ENCODE assay signal across 11 cellular contexts in the genomic region with DNA sequence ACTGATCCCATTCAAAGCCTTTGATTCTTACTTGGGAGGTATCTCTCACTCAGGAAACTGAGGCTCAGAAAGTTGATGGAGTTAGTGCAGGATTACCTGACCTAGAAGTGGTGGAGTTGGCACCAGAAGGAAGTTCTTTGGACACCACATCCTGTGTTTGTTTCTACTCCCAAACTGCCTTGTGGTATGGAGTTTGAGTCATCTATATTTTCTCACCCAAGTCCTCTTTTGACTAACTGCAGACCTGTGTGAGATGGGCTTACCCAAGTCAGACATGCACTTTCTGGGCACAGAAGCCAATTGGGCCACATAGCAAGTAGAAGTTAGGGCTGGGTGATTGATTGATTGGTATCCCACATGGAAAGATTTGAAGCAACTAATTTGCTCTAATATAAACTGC. TPM values are rescaled to one million over a fixed set of nuclear protein-coding genes. Genes with fewer than 3 reads are reported as not detected.
DNase-seq lines count a peak whose midpoint lies in the region; ATAC-seq, FAIRE-seq and TF ChIP-seq lines count a peak whose summit lies in the region.
"Had no signal": no experiment of that assay in that cellular context is flagged by ENCODE, and none has a peak within 500 bp of the region (broad histone marks: within the 10 kb centered on the region; RNA-seq: fewer than 3 reads in every experiment).

No MANE protein-coding gene starts in this region.

- POLR2A ChIA-PET in MCF 10A (lab: Yijun Ruan, JAX), result interaction anchor here (0.6 to 1.0 kb wide), 2 partner anchors 35 to 37 kb away, joined by 3 to 4 read pairs; no protein-coding TSS in a partner anchor

- no peaks in the 10 kb centered on the region for H3K4me1 ChIP-seq in breast epithelium
- peaks cover 0 to 5% (median 0%) of the 10 kb centered on the region in 4 donors for H3K4me1 ChIP-seq in stomach

- H3K27me3 Mint-ChIP-seq in MCF 10A (ENCODE audit: insufficient read depth, unreplicated experiment), result no peaks in the 10 kb centered on the region
- H3K27me3 Mint-ChIP-seq in stimulated activated naive CD8-positive, alpha-beta T cell treated with anti-CD3 and anti-CD28 coated beads, Interleukin-15, amount 100 ng/mL, for 72 hours, result no peaks in the 10 kb centered on the region
- H3K27me3 Mint-ChIP-seq: activated naive CD4-positive, alpha-beta T cell treated with anti-CD3 and anti-CD28 coated beads, Interleukin-2, amount 50 U/mL, for 24 hours; CD4-positive, CD25-positive, alpha-beta regulatory T cell had no signal

- TF ChIP-seq CTCF in MCF 10A (IDR thresholded peaks at IDR 0.05; ENCODE audit: unreplicated experiment) (no peak), breast epithelium (IDR thresholded peaks at IDR 0.05) (no peak), astrocyte of the spinal cord (IDR thresholded peaks at IDR 0.05; ENCODE audit: low read depth, low read length) (no peak), stomach (IDR thresholded peaks at IDR 0.05) (no peak)

- no peak for FAIRE-seq in GM12892 (lab: Jason Lieb, UNC)

- in situ Hi-C loops in astrocyte of the spinal cord (cut with HindIII; ENCODE audit: low sequenced_read_pairs), result no loop called here

- no peaks in the 10 kb centered on the region for H3K27me3 ChIP-seq in breast epithelium
- no peaks in the 10 kb centered on the region for H3K27me3 ChIP-seq in stomach

- H3K9me3 Mint-ChIP-seq in MCF 10A (ENCODE audit: unreplicated experiment), result no peaks in the 10 kb centered on the region
- H3K9me3 Mint-ChIP-seq in stimulated activated naive CD8-positive, alpha-beta T cell treated with anti-CD3 and anti-CD28 coated beads, Interleukin-15, amount 100 ng/mL, for 72 hours, result no peaks in the 10 kb centered on the region
- H3K9me3 Mint-ChIP-seq: activated naive CD4-positive, alpha-beta T cell treated with anti-CD3 and anti-CD28 coated beads, Interleukin-2, amount 50 U/mL, for 24 hours; CD4-positive, CD25-positive, alpha-beta regulatory T cell had no signal

- no TSS peak for BruUV-seq in MCF 10A (replicated peaks; lab: Mats Ljungman, UMichigan)

- intact Hi-C loops in MCF 10A (cut with micrococcal nuclease) (no loop called here), breast epithelium (cut with DNase I; ENCODE audit: low total_unique reads) (no loop called here), stomach (cut with DNase I; ENCODE audit: low total_unique reads) (no loop called here)

- H3K9me3 ChIP-seq in breast epithelium (no peaks in the 10 kb centered on the region), stomach (no peaks in the 10 kb centered on the region)

- H3K36me3 ChIP-seq in breast epithelium (no peaks in the 10 kb centered on the region), stomach (no peaks in the 10 kb centered on the region)

- DNase-seq in MCF 10A (ENCODE audit: unreplicated experiment) (peak; percentile 46), breast epithelium (ENCODE audit: low spot score in 2 of 2) (no peak), LHCN-M2 (ENCODE audit: low read depth) (peak; percentile 81), astrocyte of the spinal cord (ENCODE audit: low read depth, low spot score) (peak; percentile 71), OCI-M2 (lab: John Stamatoyannopoulos, UW; ENCODE audit: unreplicated experiment) (no peak), GM12892 (ENCODE audit: insufficient read length) (no peak), stomach (no peak)
- DNase-seq in stimulated activated naive CD8-positive, alpha-beta T cell treated with anti-CD3 and anti-CD28 coated beads, Interleukin-15, amount 100 ng/mL, for 72 hours, result peak; percentile 21 to 66
- DNase-seq: SHP77 had no signal

- CTCF ChIA-PET in MCF 10A (lab: Yijun Ruan, JAX), result interaction anchor here (0.5 to 1.2 kb wide), 4 partner anchors 10 to 369 kb away, joined by 3 read pairs; no protein-coding TSS in a partner anchor

- peak overlapping the region; percentile 81 for H3K27ac Mint-ChIP-seq in MCF 10A (ENCODE audit: low read depth, unreplicated experiment)
- peak overlapping the region; percentile 71 to 94 for H3K27ac Mint-ChIP-seq in stimulated activated naive CD8-positive, alpha-beta T cell treated with anti-CD3 and anti-CD28 coated beads, Interleukin-15, amount 100 ng/mL, for 72 hours
- H3K27ac Mint-ChIP-seq: activated naive CD4-positive, alpha-beta T cell treated with anti-CD3 and anti-CD28 coated beads, Interleukin-2, amount 50 U/mL, for 24 hours; CD4-positive, CD25-positive, alpha-beta regulatory T cell had no signal

- H3K4me3 Mint-ChIP-seq in MCF 10A (ENCODE audit: unreplicated experiment), result no peak overlapping the region
- H3K4me3 Mint-ChIP-seq in stimulated activated naive CD8-positive, alpha-beta T cell treated with anti-CD3 and anti-CD28 coated beads, Interleukin-15, amount 100 ng/mL, for 72 hours, result peak overlapping the region; percentile 10 to 29
- H3K4me3 Mint-ChIP-seq: activated naive CD4-positive, alpha-beta T cell treated with anti-CD3 and anti-CD28 coated beads, Interleukin-2, amount 50 U/mL, for 24 hours; CD4-positive, CD25-positive, alpha-beta regulatory T cell had no signal

- no peaks in the 10 kb centered on the region for H3K36me3 Mint-ChIP-seq in MCF 10A (ENCODE audit: insufficient read depth, unreplicated experiment)
- H3K36me3 Mint-ChIP-seq: CD4-positive, CD25-positive, alpha-beta regulatory T cell had no signal

- H3K4me3 ChIP-seq in breast epithelium, result no peak overlapping the region
- H3K4me3 ChIP-seq in astrocyte of the spinal cord (ENCODE audit: low read depth, low read length), result no peak overlapping the region
- no peak overlapping the region for H3K4me3 ChIP-seq in stomach

- H3K27ac ChIP-seq in breast epithelium, result no peak overlapping the region
- no peak overlapping the region for H3K27ac ChIP-seq in stomach

- TF ChIP-seq POLR2A in breast epithelium (IDR thresholded peaks at IDR 0.05), result no peak
- no peak for TF ChIP-seq POLR2A in GM12892 (IDR thresholded peaks at IDR 0.05; ENCODE audit: low read depth, low read length)
- TF ChIP-seq POLR2A in stomach (IDR thresholded peaks at IDR 0.05), result no peak

- TF ChIP-seq EP300 in stomach (IDR thresholded peaks at IDR 0.05), result no peak

- peaks cover 32% of the 10 kb centered on the region for H3K4me1 Mint-ChIP-seq in MCF 10A (ENCODE audit: insufficient read depth, unreplicated experiment)
- H3K4me1 Mint-ChIP-seq in stimulated activated naive CD8-positive, alpha-beta T cell treated with anti-CD3 and anti-CD28 coated beads, Interleukin-15, amount 100 ng/mL, for 72 hours, result peaks cover 35% of the 10 kb centered on the region

- ATAC-seq in stimulated activated naive CD8-positive, alpha-beta T cell treated with anti-CD3 and anti-CD28 coated beads, Interleukin-15, amount 100 ng/mL, for 72 hours, result peak; percentile 93

RNA-seq across cellular contexts. Expression of a gene that starts 36.1 kb away (rescaled TPM):
- total RNA-seq in MCF 10A (2022) (8.0 and 10.6 TPM in 2 replicates), breast epithelium (10 to 100 TPM; 16.2 to 50.3 (median 29.2) TPM), LHCN-M2 (2014; rRNA removed) (16.2 and 18.0 TPM in 2 replicates), stomach (10 to 100 TPM in 2 of 5 donors, 1 to 10 TPM in 3; 6.2 to 40.6 (median 6.5) TPM)
- polyA plus RNA-seq in LHCN-M2 (2012), result 18.5 TPM
- 6.4 TPM for polyA plus RNA-seq in GM12892 (2012; ENCODE audit: missing spikeins)
- 10 to 100 TPM in 2 of 3 donors, 1 to 10 TPM in 1; 9.8 to 12.3 (median 11.8) TPM for polyA plus RNA-seq in stomach

Comparison
In these comparisons a context has a peak if more than half of its experiments do, and no peak if none do; other contexts are left out.
1. DNase-seq: peak in MCF 10A (single experiment), LHCN-M2 (single experiment), astrocyte of the spinal cord (single experiment) and stimulated activated naive CD8-positive, alpha-beta T cell treated with anti-CD3 and anti-CD28 coated beads, Interleukin-15, amount 100 ng/mL, for 72 hours (2 of 2); none in breast epithelium (0 of 2), OCI-M2 (single experiment), GM12892 (single experiment) and stomach (single experiment).